In genomic region chr4:157128395-157128794, GRCh38 we compare ENCODE assay signal across 11 cellular contexts. TPM values are rescaled to one million over a fixed set of nuclear protein-coding genes. Genes with fewer than 3 reads are reported as not detected.
DNase-seq lines count a peak whose midpoint lies in the region; ATAC-seq, FAIRE-seq and TF ChIP-seq lines count a peak whose summit lies in the region.
"Had no signal": no experiment of that assay in that cellular context is flagged by ENCODE, and none has a peak within 500 bp of the region (broad histone marks: within the 10 kb centered on the region; RNA-seq: fewer than 3 reads in every experiment).

No MANE protein-coding gene starts in this region.

- no peak overlapping the region for H3K27ac ChIP-seq in thoracic aorta

- ATAC-seq in thoracic aorta (ENCODE audit: insufficient number of reproducible peaks, low FRiP score, low read depth): no peak

- no peaks in the 10 kb centered on the region for H3K9me3 ChIP-seq in thoracic aorta

- no peak for FAIRE-seq in GM12891 (lab: Jason Lieb, UNC)

- H3K4me3 ChIP-seq in foreskin fibroblast (ENCODE audit: low read depth in 1 of 2, low read length in 2 of 2): no peak overlapping the region
- no peak overlapping the region for H3K4me3 ChIP-seq in thoracic aorta
- H3K4me3 ChIP-seq in lower leg skin (ENCODE audit: low read depth, poor library complexity, severe bottlenecking): no peak overlapping the region

- H3K4me1 ChIP-seq in thoracic aorta (ENCODE audit: control insufficient read depth in 1 of 2, low read depth in 2 of 2): no peaks in the 10 kb centered on the region

- DNase-seq in SIG-M5 treated with dmso at 0.1 percent for 504 hours (lab: John Stamatoyannopoulos, UW; ENCODE audit: unreplicated experiment) (peak; percentile 4), SIG-M5 (lab: John Stamatoyannopoulos, UW) (no peak), SK-MEL-5 (ENCODE audit: low read depth, low spot score) (peak; percentile 29), foreskin fibroblast (peak; percentile 40 to 79), thoracic aorta (ENCODE audit: low spot score) (no peak), GM12891 (ENCODE audit: insufficient read length, low spot score) (no peak), NCI-H345 (lab: John Stamatoyannopoulos, UW) (no peak), lower leg skin (ENCODE audit: low spot score in 2 of 2) (no peak)
- DNase-seq: activated gamma-delta T cell, C1 segment of cervical spinal cord, immature natural killer cell had no signal

- no peak for TF ChIP-seq POLR2A in GM12891 (IDR thresholded peaks at IDR 0.05; ENCODE audit: low read depth, low read length)
- TF ChIP-seq POLR2A in lower leg skin (IDR thresholded peaks at IDR 0.05): no peak

- no peaks in the 10 kb centered on the region for H3K36me3 ChIP-seq in thoracic aorta

- H3K27me3 ChIP-seq in thoracic aorta (replicated peaks; ENCODE audit: insufficient read depth): no peaks in the 10 kb centered on the region

- TF ChIP-seq CTCF in foreskin fibroblast (IDR thresholded peaks at IDR 0.05; ENCODE audit: low read depth, low read length) (peak; percentile 65), thoracic aorta (IDR thresholded peaks at IDR 0.05) (peak; percentile 14), lower leg skin (IDR thresholded peaks at IDR 0.05) (no peak)

- in situ Hi-C loops in SK-MEL-5 (cut with HindIII; ENCODE audit: low pct_unique_long_range_greater_than_20kb, low sequenced_read_pairs): no loop called here

- intact Hi-C loops in lower leg skin (cut with DNase I; ENCODE audit: low total_unique reads): no loop called here

TF ChIP-seq in GM12891, 5 proteins besides CTCF, POLR2A, EP300 and RAD21:
- no peak for TF ChIP-seq POLR2AphosphoS5 (IDR thresholded peaks at IDR 0.05; ENCODE audit: low read depth, low read length)
- no peak for TF ChIP-seq PAX5 (IDR thresholded peaks at IDR 0.05; ENCODE audit: insufficient read depth, low read length, severe bottlenecking)
- no peak for TF ChIP-seq TAF1 (IDR thresholded peaks at IDR 0.05; ENCODE audit: low read depth, low read length)
- no peak for TF ChIP-seq POU2F2 (IDR thresholded peaks at IDR 0.05; ENCODE audit: low read depth, low read length)
- no peak for TF ChIP-seq SPI1 (IDR thresholded peaks at IDR 0.05; ENCODE audit: low read depth, low read length)
TF ChIP-seq in GM12891: peak in this region for 0.

RNA-seq across cellular contexts. Expression of gene GLRB, which starts 52.4 kb away (rescaled TPM):
- total RNA-seq in SK-MEL-5 (2014; rRNA removed; shearing (Covaris generic)): 0.08 and 0.24 TPM in 2 replicates
- polyA plus RNA-seq in SK-MEL-5 (2015; cell fraction: cytosol; rRNA removed): 0.53 and 0.95 TPM in 2 replicates
- not detected in 2 replicates for polyA plus RNA-seq in SK-MEL-5 (2015; cell fraction: nucleus; rRNA removed)
- total RNA-seq in thoracic aorta (1 to 10 TPM; 7.9 to 9.7 TPM), lower leg skin (1 to 10 TPM; 1.3 to 2.2 (median 1.9) TPM)
- not detected for polyA plus RNA-seq in GM12891 (2012; ENCODE audit: low read depth, missing spikeins)
- polyA plus RNA-seq: immature natural killer cell had no signal

Comparison
In these comparisons a context has a peak if more than half of its experiments do, and no peak if none do; other contexts are left out.
1. DNase-seq: peak in SIG-M5 treated with dmso at 0.1 percent for 504 hours (single experiment), SK-MEL-5 (single experiment) and foreskin fibroblast (2 of 2); none in SIG-M5 (single experiment), thoracic aorta (single experiment), GM12891 (single experiment), NCI-H345 (single experiment) and lower leg skin (0 of 2).
2. CTCF ChIP-seq: peak in foreskin fibroblast (single experiment) and thoracic aorta (single experiment); none in lower leg skin (0 of 3).